In the genomic region with DNA sequence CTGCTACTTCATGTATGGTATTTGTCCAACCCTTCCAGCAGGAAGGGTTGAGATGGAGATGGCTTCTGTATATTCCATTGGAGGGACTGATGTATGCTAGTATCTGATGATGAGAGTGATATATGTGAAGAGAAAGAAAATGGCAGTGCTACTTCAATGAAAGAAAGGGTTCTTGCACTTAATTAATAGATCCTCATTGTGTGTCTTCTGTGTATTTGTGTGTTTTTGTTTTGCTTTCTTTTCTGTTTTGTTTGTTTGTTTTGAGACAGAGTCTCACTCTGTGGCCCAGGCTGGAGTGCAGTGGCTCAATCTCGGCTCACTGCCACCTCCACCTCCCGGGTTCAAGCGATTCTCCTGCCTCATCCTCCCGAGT, we compare ENCODE assay signal across 18 cellular contexts.
DNase-seq lines count a peak whose midpoint lies in the region; ATAC-seq and TF ChIP-seq lines count a peak whose summit lies in the region.
"Had no signal": no experiment of that assay in that cellular context is flagged by ENCODE, and none has a peak within 500 bp of the region (broad histone marks: within the 10 kb centered on the region; RNA-seq: fewer than 3 reads in every experiment).

No MANE protein-coding gene starts in this region.

- H3K9me3 ChIP-seq in colonic mucosa (no peaks in the 10 kb centered on the region), neural progenitor cell (ENCODE audit: low read depth) (peaks cover 3% of the 10 kb centered on the region)
- H3K9me3 ChIP-seq: A549, BLaER1 had no signal

- H3K27me3 Mint-ChIP-seq in activated T-cell treated with anti-CD3 and anti-CD28 coated beads, Interleukin-2, amount 50 U/mL, for 24 hours = peaks cover 18% of the 10 kb centered on the region
- peaks cover 15% of the 10 kb centered on the region for H3K27me3 Mint-ChIP-seq in activated T-cell treated with anti-CD3 and anti-CD28 coated beads, Interleukin-2, amount 50 U/mL, for 72 hours (ENCODE audit: low read depth)
- H3K27me3 Mint-ChIP-seq in neural progenitor cell (ENCODE audit: insufficient read depth, low read depth) = peaks cover 5% of the 10 kb centered on the region

- H4K20me1 ChIP-seq in neural progenitor cell (ENCODE audit: low read depth) = no peaks in the 10 kb centered on the region
- H4K20me1 ChIP-seq: BLaER1 had no signal

- H2AFZ ChIP-seq in neural progenitor cell (replicated peaks) = peak overlapping the region; percentile 10
- H2AFZ ChIP-seq: GM23338 had no signal

- DNase-seq in activated T-cell treated with anti-CD3 and anti-CD28 coated beads, Interleukin-2, amount 50 U/mL, for 24 hours = no peak
- no peak for DNase-seq in activated T-cell treated with anti-CD3 and anti-CD28 coated beads, Interleukin-2, amount 50 U/mL, for 72 hours
- no peak for DNase-seq in colonic mucosa
- DNase-seq in neural progenitor cell (ENCODE audit: low spot score) = no peak
- DNase-seq in HEK293T (ENCODE audit: extremely low spot score) = no peak
- no peak for DNase-seq in T-helper 2 cell
- DNase-seq: CD4-positive, alpha-beta memory T cell; DMS153; DMS79; GDM1; HCEC 1CT; HFFc6 had no signal

- CTCF ChIA-PET in HEK293T (lab: Yijun Ruan, JAX) = no interaction called here

- no peaks in the 10 kb centered on the region for H3K36me3 Mint-ChIP-seq in activated T-cell treated with anti-CD3 and anti-CD28 coated beads, Interleukin-2, amount 50 U/mL, for 24 hours (ENCODE audit: low read depth)
- H3K36me3 Mint-ChIP-seq in activated T-cell treated with anti-CD3 and anti-CD28 coated beads, Interleukin-2, amount 50 U/mL, for 72 hours (ENCODE audit: insufficient read depth in 2 of 2) = no peaks in the 10 kb centered on the region
- H3K36me3 Mint-ChIP-seq in neural progenitor cell = no peaks in the 10 kb centered on the region
- H3K36me3 Mint-ChIP-seq: CD4-positive, alpha-beta memory T cell had no signal

- intact Hi-C loops in colonic mucosa (cut with DNase I) = no loop called here

- POLR2A ChIA-PET in HEK293T (lab: Yijun Ruan, JAX) = no interaction called here

- H3K27ac ChIP-seq in colonic mucosa (peak overlapping the region; percentile 66), neural progenitor cell (no peak overlapping the region)
- H3K27ac ChIP-seq: 22Rv1, A549, BLaER1 had no signal

- H3K4me2 ChIP-seq in neural progenitor cell = no peak overlapping the region
- H3K4me2 ChIP-seq: A549, BLaER1, GM23338 had no signal

- ATAC-seq in activated T-cell treated with anti-CD3 and anti-CD28 coated beads, Interleukin-2, amount 50 U/mL, for 72 hours (replicated peaks in 1 of 2) = no peak
- no peak for ATAC-seq in HG03025 (IDR thresholded peaks at IDR 0.05; ENCODE audit: low FRiP score, unreplicated experiment)
- ATAC-seq: A549, GM23338 had no signal

- no peaks in the 10 kb centered on the region for H3K4me1 ChIP-seq in colonic mucosa
- no peaks in the 10 kb centered on the region for H3K4me1 ChIP-seq in neural progenitor cell
- H3K4me1 ChIP-seq: A549, BLaER1 had no signal

- H3K4me3 ChIP-seq in colonic mucosa = no peak overlapping the region
- no peak overlapping the region for H3K4me3 ChIP-seq in neural progenitor cell
- H3K4me3 ChIP-seq: A549, BLaER1, GM23338 had no signal

- no peaks in the 10 kb centered on the region for H3K9me3 Mint-ChIP-seq in activated T-cell treated with anti-CD3 and anti-CD28 coated beads, Interleukin-2, amount 50 U/mL, for 24 hours
- no peaks in the 10 kb centered on the region for H3K9me3 Mint-ChIP-seq in activated T-cell treated with anti-CD3 and anti-CD28 coated beads, Interleukin-2, amount 50 U/mL, for 72 hours
- peaks cover 4% of the 10 kb centered on the region for H3K9me3 Mint-ChIP-seq in neural progenitor cell
- H3K9me3 Mint-ChIP-seq: HFFc6 had no signal

- H3K36me3 ChIP-seq in colonic mucosa = no peaks in the 10 kb centered on the region
- H3K36me3 ChIP-seq in neural progenitor cell = no peaks in the 10 kb centered on the region
- H3K36me3 ChIP-seq: BLaER1 had no signal

- peak overlapping the region; percentile 8 for H3K27ac Mint-ChIP-seq in activated T-cell treated with anti-CD3 and anti-CD28 coated beads, Interleukin-2, amount 50 U/mL, for 24 hours
- H3K27ac Mint-ChIP-seq in activated T-cell treated with anti-CD3 and anti-CD28 coated beads, Interleukin-2, amount 50 U/mL, for 72 hours = no peak overlapping the region
- H3K27ac Mint-ChIP-seq in neural progenitor cell = no peak overlapping the region
- H3K27ac Mint-ChIP-seq: CD14-positive monocyte, GM23338, HFFc6 had no signal

- no peaks in the 10 kb centered on the region for H3F3A ChIP-seq in neural progenitor cell (ENCODE audit: low read depth)

- no peak overlapping the region for H3K4me3 Mint-ChIP-seq in activated T-cell treated with anti-CD3 and anti-CD28 coated beads, Interleukin-2, amount 50 U/mL, for 24 hours
- no peak overlapping the region for H3K4me3 Mint-ChIP-seq in activated T-cell treated with anti-CD3 and anti-CD28 coated beads, Interleukin-2, amount 50 U/mL, for 72 hours
- no peak overlapping the region for H3K4me3 Mint-ChIP-seq in neural progenitor cell
- H3K4me3 Mint-ChIP-seq: CD14-positive monocyte; CD4-positive, alpha-beta memory T cell; GM23338; HFFc6 had no signal

- H3K27me3 ChIP-seq in colonic mucosa (no peaks in the 10 kb centered on the region), neural progenitor cell (no peaks in the 10 kb centered on the region)
- H3K27me3 ChIP-seq: BLaER1 had no signal

- TF ChIP-seq CTCF in colonic mucosa (IDR thresholded peaks at IDR 0.05) = no peak
- no peak for TF ChIP-seq CTCF in neural progenitor cell (IDR thresholded peaks at IDR 0.05)

- H3K4me1 Mint-ChIP-seq in activated T-cell treated with anti-CD3 and anti-CD28 coated beads, Interleukin-2, amount 50 U/mL, for 24 hours (ENCODE audit: low read depth) = peaks cover 8% of the 10 kb centered on the region
- H3K4me1 Mint-ChIP-seq in activated T-cell treated with anti-CD3 and anti-CD28 coated beads, Interleukin-2, amount 50 U/mL, for 72 hours (ENCODE audit: low read depth) = peaks cover 15% of the 10 kb centered on the region
- no peaks in the 10 kb centered on the region for H3K4me1 Mint-ChIP-seq in neural progenitor cell
- H3K4me1 Mint-ChIP-seq: CD14-positive monocyte; CD4-positive, alpha-beta memory T cell; GM23338 had no signal

- no peak overlapping the region for H3K9ac ChIP-seq in colonic mucosa (ENCODE audit: low read depth in 2 of 2, low read length in 2 of 2)
- H3K9ac ChIP-seq in neural progenitor cell = no peak overlapping the region
- H3K9ac ChIP-seq: BLaER1 had no signal

- no peaks in the 10 kb centered on the region for H3K79me2 ChIP-seq in neural progenitor cell (ENCODE audit: low read depth)

TF ChIP-seq in HEK293T, 16 proteins besides CTCF, POLR2A, EP300 and RAD21:
- no peak for TF ChIP-seq ARNT (IDR thresholded peaks at IDR 0.05)
- TF ChIP-seq, protein P1, sequence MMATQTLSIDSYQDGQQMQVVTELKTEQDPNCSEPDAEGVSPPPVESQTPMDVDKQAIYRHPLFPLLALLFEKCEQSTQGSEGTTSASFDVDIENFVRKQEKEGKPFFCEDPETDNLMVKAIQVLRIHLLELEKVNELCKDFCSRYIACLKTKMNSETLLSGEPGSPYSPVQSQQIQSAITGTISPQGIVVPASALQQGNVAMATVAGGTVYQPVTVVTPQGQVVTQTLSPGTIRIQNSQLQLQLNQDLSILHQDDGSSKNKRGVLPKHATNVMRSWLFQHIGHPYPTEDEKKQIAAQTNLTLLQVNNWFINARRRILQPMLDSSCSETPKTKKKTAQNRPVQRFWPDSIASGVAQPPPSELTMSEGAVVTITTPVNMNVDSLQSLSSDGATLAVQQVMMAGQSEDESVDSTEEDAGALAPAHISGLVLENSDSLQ (IDR thresholded peaks at IDR 0.05) = no peak
- no peak for TF ChIP-seq ZNF384 (IDR thresholded peaks at IDR 0.05)
- no peak for TF ChIP-seq BHLHE40 (IDR thresholded peaks at IDR 0.05; ENCODE audit: borderline replicate concordance)
- TF ChIP-seq FOXM1 (IDR thresholded peaks at IDR 0.05; ENCODE audit: borderline replicate concordance) = no peak
